Comparison of ENCODE assay signal across 19 cellular contexts in genomic region chr12:28099862-28100261, GRCh38.
DNase-seq lines count a peak whose midpoint lies in the region; ATAC-seq and TF ChIP-seq lines count a peak whose summit lies in the region.
"Had no signal": no experiment of that assay in that cellular context is flagged by ENCODE, and none has a peak within 500 bp of the region (broad histone marks: within the 10 kb centered on the region; RNA-seq: fewer than 3 reads in every experiment).

No MANE protein-coding gene starts in this region.

- no peaks in the 10 kb centered on the region for H3K9me2 ChIP-seq in Loucy (replicated peaks; ENCODE audit: low read depth, low read length)

- H3K79me2 ChIP-seq in Loucy (ENCODE audit: insufficient read depth, low read length) = no peaks in the 10 kb centered on the region

- no peak overlapping the region for H3K9ac ChIP-seq in Loucy (ENCODE audit: low read depth, low read length, poor library complexity, severe bottlenecking)
- H3K9ac ChIP-seq in SK-N-MC (ENCODE audit: insufficient read length) = no peak overlapping the region
- H3K9ac ChIP-seq: BLaER1 treated with 17β-estradiol and CSF1 and Interleukin-3, amounts not matched to agents 10 nM and 100 nM; GM23248 had no signal

- H3K9me3 ChIP-seq in Loucy (ENCODE audit: insufficient read depth, low read depth, low read length) (no peaks in the 10 kb centered on the region), SK-N-MC (ENCODE audit: low read depth, low read length) (no peaks in the 10 kb centered on the region), BE2C (no peaks in the 10 kb centered on the region)
- H3K9me3 ChIP-seq: A549 had no signal

- H3F3A ChIP-seq in Loucy (ENCODE audit: low read depth) = no peaks in the 10 kb centered on the region

- H3K4me1 ChIP-seq in Loucy (ENCODE audit: insufficient read depth, low read length, poor library complexity, severe bottlenecking) (peaks cover 6% of the 10 kb centered on the region), BE2C (no peaks in the 10 kb centered on the region)
- H3K4me1 ChIP-seq: A549; BLaER1 treated with 17β-estradiol and CSF1 and Interleukin-3, amounts not matched to agents 10 nM and 100 nM had no signal

- H3K27me3 ChIP-seq in Loucy (ENCODE audit: insufficient read depth, low read length, poor library complexity, severe bottlenecking) = peaks cover 9% of the 10 kb centered on the region
- H3K27me3 ChIP-seq in BE2C = no peaks in the 10 kb centered on the region; the same call in 1 of the 2 replicates
- H3K27me3 ChIP-seq: BLaER1 treated with 17β-estradiol and CSF1 and Interleukin-3, amounts not matched to agents 10 nM and 100 nM had no signal

- DNase-seq in NCI-H345 (lab: John Stamatoyannopoulos, UW) (peak; percentile 13), NCI-H345 treated with DMSO at 0.1 percent for 48 hours (lab: John Stamatoyannopoulos, UW; ENCODE audit: unreplicated experiment) (no peak), NCI-H2081 treated with DMSO at 0.1 percent for 48 hours (lab: John Stamatoyannopoulos, UW) (peak; percentile 12), SK-N-MC (ENCODE audit: low read depth, low spot score) (peak; percentile 57), BE2C (no peak)
- DNase-seq: 8988T; Calu3; CD4-positive, alpha-beta T cell; COR-L47; DMS53; DMS79 treated with DMSO at 0.1 percent for 48 hours; GF-D8; GM23248; H7; HCEC 1CT had no signal

- H3K36me3 ChIP-seq in Loucy (ENCODE audit: insufficient read depth, low read length) (no peaks in the 10 kb centered on the region), SK-N-MC (ENCODE audit: insufficient read depth, low read length) (no peaks in the 10 kb centered on the region), BE2C (no peaks in the 10 kb centered on the region)
- H3K36me3 ChIP-seq: BLaER1 treated with 17β-estradiol and CSF1 and Interleukin-3, amounts not matched to agents 10 nM and 100 nM had no signal

- no peaks in the 10 kb centered on the region for H4K20me1 ChIP-seq in Loucy (ENCODE audit: insufficient read depth, low read length, poor library complexity, severe bottlenecking)
- H4K20me1 ChIP-seq: BLaER1 treated with 17β-estradiol and CSF1 and Interleukin-3, amounts not matched to agents 10 nM and 100 nM had no signal

- no peak overlapping the region for H3K4me3 ChIP-seq in Loucy (ENCODE audit: low read length, poor library complexity, severe bottlenecking)
- peak overlapping the region; percentile 10 for H3K4me3 ChIP-seq in SK-N-MC
- no peak overlapping the region for H3K4me3 ChIP-seq in BE2C (ENCODE audit: low read depth, low read length)
- H3K4me3 ChIP-seq: A549; BLaER1 treated with 17β-estradiol and CSF1 and Interleukin-3, amounts not matched to agents 10 nM and 100 nM; GM23248 had no signal

- peak overlapping the region; percentile 78 for H3K27ac ChIP-seq in SK-N-MC
- H3K27ac ChIP-seq: A549; BLaER1 treated with 17β-estradiol and CSF1 and Interleukin-3, amounts not matched to agents 10 nM and 100 nM; GM23248 had no signal

- H2AFZ ChIP-seq in Loucy (ENCODE audit: low read length) = peak overlapping the region; percentile 26; the same call in 1 of the 2 replicates
- H2AFZ ChIP-seq: GM23248 had no signal

- H3K4me2 ChIP-seq in Loucy (ENCODE audit: low read depth, low read length, poor library complexity, severe bottlenecking) = no peak overlapping the region
- H3K4me2 ChIP-seq: A549; BLaER1 treated with 17β-estradiol and CSF1 and Interleukin-3, amounts not matched to agents 10 nM and 100 nM had no signal

- ATAC-seq in HG03097 (IDR thresholded peaks at IDR 0.05; ENCODE audit: low FRiP score, unreplicated experiment) = no peak
- ATAC-seq: A549 had no signal

- no peak for TF ChIP-seq CTCF in Loucy (conservative IDR thresholded peaks at IDR 0.05; ENCODE audit: low read length)
- no peak for TF ChIP-seq CTCF in BE2C (IDR thresholded peaks at IDR 0.05; ENCODE audit: low read depth, low read length)

Comparison
In these comparisons a context has a peak if more than half of its experiments do, and no peak if none do; other contexts are left out.
1. DNase-seq: peak in NCI-H345 (single experiment), NCI-H2081 treated with DMSO at 0.1 percent for 48 hours (single experiment) and SK-N-MC (single experiment); none in NCI-H345 treated with DMSO at 0.1 percent for 48 hours (single experiment) and BE2C (single experiment).